ENCODE assay signal across 1 cellular context in the genomic region with DNA sequence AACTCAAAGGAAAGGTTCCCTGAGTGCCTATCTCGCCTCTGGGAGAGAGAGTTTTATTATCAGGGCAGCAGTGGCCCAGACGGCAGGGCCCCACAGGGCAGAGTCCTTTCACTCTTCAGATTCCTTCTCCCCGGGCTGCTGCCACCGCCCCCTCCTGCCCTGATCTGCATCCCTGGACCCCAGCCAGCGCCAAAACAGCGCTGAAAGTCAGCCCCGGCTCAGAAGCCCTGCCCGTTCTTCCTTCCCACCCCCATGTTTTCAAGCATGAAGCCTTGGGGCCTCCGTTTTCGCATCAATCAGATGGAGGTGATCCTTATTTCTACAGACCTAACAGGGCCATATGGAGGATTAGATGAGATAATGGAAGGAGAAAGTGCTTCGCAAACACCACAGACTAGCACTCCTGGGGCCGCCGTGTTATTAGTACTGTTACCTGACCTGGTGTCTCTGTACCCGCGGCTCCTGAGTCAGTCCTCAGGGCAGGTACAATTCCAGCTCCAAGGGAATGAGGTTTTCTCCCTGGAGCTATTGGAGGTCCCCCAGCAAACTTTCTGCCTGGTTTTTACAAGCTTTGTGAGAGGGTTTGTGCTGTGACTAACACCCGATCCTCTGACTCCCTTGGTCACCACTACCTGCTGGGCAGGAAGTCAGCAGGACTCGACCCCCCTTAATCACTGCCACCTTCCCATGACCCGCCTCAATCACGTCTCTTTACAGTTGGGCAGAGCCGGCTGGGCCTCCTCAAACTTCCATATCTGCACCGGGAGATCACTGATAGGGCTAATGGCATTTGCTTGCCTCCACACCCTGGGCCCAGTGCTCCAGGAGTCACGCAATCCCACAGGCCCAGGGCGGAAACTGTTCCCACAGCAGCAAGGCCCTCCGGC.
TF ChIP-seq lines count a peak whose summit lies in the region.

No MANE protein-coding gene starts in this region.

TF ChIP-seq in SK-N-SH treated with all-trans-retinoic acid at 6 μM for 48 hours, 23 proteins besides CTCF, POLR2A, EP300 and RAD21 (continued from another document):
- TF ChIP-seq, protein P1, sequence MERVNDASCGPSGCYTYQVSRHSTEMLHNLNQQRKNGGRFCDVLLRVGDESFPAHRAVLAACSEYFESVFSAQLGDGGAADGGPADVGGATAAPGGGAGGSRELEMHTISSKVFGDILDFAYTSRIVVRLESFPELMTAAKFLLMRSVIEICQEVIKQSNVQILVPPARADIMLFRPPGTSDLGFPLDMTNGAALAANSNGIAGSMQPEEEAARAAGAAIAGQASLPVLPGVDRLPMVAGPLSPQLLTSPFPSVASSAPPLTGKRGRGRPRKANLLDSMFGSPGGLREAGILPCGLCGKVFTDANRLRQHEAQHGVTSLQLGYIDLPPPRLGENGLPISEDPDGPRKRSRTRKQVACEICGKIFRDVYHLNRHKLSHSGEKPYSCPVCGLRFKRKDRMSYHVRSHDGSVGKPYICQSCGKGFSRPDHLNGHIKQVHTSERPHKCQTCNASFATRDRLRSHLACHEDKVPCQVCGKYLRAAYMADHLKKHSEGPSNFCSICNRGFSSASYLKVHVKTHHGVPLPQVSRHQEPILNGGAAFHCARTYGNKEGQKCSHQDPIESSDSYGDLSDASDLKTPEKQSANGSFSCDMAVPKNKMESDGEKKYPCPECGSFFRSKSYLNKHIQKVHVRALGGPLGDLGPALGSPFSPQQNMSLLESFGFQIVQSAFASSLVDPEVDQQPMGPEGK (CRISPR knock-in tag; IDR thresholded peaks at IDR 0.05; ENCODE audit: borderline replicate concordance): no peak
- TF ChIP-seq ESRRG (CRISPR knock-in tag; IDR thresholded peaks at IDR 0.05) (no peak), ISL1 (CRISPR knock-in tag; IDR thresholded peaks at IDR 0.05) (no peak), PPARA (CRISPR knock-in tag; IDR thresholded peaks at IDR 0.05; ENCODE audit: borderline replicate concordance) (no peak), TCF4 (CRISPR knock-in tag; IDR thresholded peaks at IDR 0.05; ENCODE audit: borderline replicate concordance) (0 out of 2 replicates have a peak, but pooled peaks have one; percentile 29), ZNF70 (CRISPR knock-in tag; IDR thresholded peaks at IDR 0.05) (0 out of 2 replicates have a peak, but pooled peaks have one; percentile 59), RARB (CRISPR knock-in tag; IDR thresholded peaks at IDR 0.05) (no peak), OSR1 (CRISPR knock-in tag; IDR thresholded peaks at IDR 0.05) (no peak)
- TF ChIP-seq, protein P2, sequence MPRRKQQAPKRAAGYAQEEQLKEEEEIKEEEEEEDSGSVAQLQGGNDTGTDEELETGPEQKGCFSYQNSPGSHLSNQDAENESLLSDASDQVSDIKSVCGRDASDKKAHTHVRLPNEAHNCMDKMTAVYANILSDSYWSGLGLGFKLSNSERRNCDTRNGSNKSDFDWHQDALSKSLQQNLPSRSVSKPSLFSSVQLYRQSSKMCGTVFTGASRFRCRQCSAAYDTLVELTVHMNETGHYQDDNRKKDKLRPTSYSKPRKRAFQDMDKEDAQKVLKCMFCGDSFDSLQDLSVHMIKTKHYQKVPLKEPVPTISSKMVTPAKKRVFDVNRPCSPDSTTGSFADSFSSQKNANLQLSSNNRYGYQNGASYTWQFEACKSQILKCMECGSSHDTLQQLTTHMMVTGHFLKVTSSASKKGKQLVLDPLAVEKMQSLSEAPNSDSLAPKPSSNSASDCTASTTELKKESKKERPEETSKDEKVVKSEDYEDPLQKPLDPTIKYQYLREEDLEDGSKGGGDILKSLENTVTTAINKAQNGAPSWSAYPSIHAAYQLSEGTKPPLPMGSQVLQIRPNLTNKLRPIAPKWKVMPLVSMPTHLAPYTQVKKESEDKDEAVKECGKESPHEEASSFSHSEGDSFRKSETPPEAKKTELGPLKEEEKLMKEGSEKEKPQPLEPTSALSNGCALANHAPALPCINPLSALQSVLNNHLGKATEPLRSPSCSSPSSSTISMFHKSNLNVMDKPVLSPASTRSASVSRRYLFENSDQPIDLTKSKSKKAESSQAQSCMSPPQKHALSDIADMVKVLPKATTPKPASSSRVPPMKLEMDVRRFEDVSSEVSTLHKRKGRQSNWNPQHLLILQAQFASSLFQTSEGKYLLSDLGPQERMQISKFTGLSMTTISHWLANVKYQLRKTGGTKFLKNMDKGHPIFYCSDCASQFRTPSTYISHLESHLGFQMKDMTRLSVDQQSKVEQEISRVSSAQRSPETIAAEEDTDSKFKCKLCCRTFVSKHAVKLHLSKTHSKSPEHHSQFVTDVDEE (CRISPR knock-in tag; IDR thresholded peaks at IDR 0.05): 0 out of 2 replicates have a peak, but pooled peaks have one; percentile 14
